22 cellular contexts compared by ENCODE assay signal in genomic region chr3:192482809-192483208, GRCh38.
A peak's percentile ranks its signal among the peaks of the same experiment; 100 is the strongest.
DNase-seq lines count a peak whose midpoint lies in the region; ATAC-seq, FAIRE-seq and TF ChIP-seq lines count a peak whose summit lies in the region.
"Had no signal": no experiment of that assay in that cellular context is flagged by ENCODE, and none has a peak within 500 bp of the region (broad histone marks: within the 10 kb centered on the region; RNA-seq: fewer than 3 reads in every experiment).

No MANE protein-coding gene starts in this region.

- H3K9me3 ChIP-seq in heart right ventricle (no peaks in the 10 kb centered on the region), small intestine (ENCODE audit: control insufficient read depth, low read depth) (no peaks in the 10 kb centered on the region)
- H3K9me3 ChIP-seq: BE2C, suprapubic skin had no signal

- H3K36me3 Mint-ChIP-seq in effector memory CD8-positive, alpha-beta T cell (ENCODE audit: insufficient read depth) = peaks cover 3% of the 10 kb centered on the region

- no peak overlapping the region for H3K27ac Mint-ChIP-seq in effector memory CD8-positive, alpha-beta T cell

- no peaks in the 10 kb centered on the region for H3K27me3 ChIP-seq in heart right ventricle
- H3K27me3 ChIP-seq in small intestine (ENCODE audit: control insufficient read depth in 2 of 2, insufficient read depth in 2 of 2, low read length in 2 of 2) = no peaks in the 10 kb centered on the region
- H3K27me3 ChIP-seq: BE2C, suprapubic skin had no signal

- DNase-seq in heart right ventricle (no peak), Right ventricle myocardium superior (no peak), RWPE1 (ENCODE audit: low spot score) (no peak), fibroblast of mammary gland (ENCODE audit: low read depth) (peak; percentile 29), small intestine (peak; percentile 13), DMS79 (lab: John Stamatoyannopoulos, UW) (no peak)
- no peak for DNase-seq in effector memory CD8-positive, alpha-beta T cell
- DNase-seq: activated gamma-delta T cell; activated T-cell treated with anti-CD3 and anti-CD28 coated beads, Interleukin-2, amount 50 U/mL, for 1 hour; BE2C; DMS53; glutamatergic neuron; KBM-7; mesendoderm; NCI-H187; NCI-H748 treated with DMSO at 0.1 percent for 48 hours; SIG-M5 had no signal

- no peak overlapping the region for H3K4me3 Mint-ChIP-seq in effector memory CD8-positive, alpha-beta T cell

- H3K9me3 Mint-ChIP-seq in effector memory CD8-positive, alpha-beta T cell = no peaks in the 10 kb centered on the region

- 41 to 49% methylated on average over 2 of the region's 2 CpGs for WGBS in heart right ventricle, 2 donors
- 12 to 62% (median 34%) methylated on average over 2 of the region's 2 CpGs for WGBS in small intestine, 3 donors

- no peak for FAIRE-seq in small intestine (lab: Jason Lieb, UNC)
- FAIRE-seq: TTC549, urothelium cell line had no signal

- H3K4me3 ChIP-seq in heart right ventricle = peak overlapping the region in 6 of 10 donors; percentile 6 to 35 (median 22)
- H3K4me3 ChIP-seq in fibroblast of mammary gland (ENCODE audit: control insufficient read depth, low read depth, low read length) = no peak overlapping the region
- H3K4me3 ChIP-seq in small intestine (ENCODE audit: low read depth in 1 of 2, low read length in 2 of 2) = no peak overlapping the region
- H3K4me3 ChIP-seq: coronary artery, suprapubic skin had no signal

- TF ChIP-seq CTCF in heart right ventricle (IDR thresholded peaks at IDR 0.05) = no peak
- no peak for TF ChIP-seq CTCF in RWPE1 (conservative IDR thresholded peaks at IDR 0.05; ENCODE audit: low read depth)
- no peak for TF ChIP-seq CTCF in fibroblast of mammary gland (conservative IDR thresholded peaks at IDR 0.05; ENCODE audit: control insufficient read depth, insufficient read depth, low read depth, low read length)

- CTCF ChIA-PET in RWPE1 (lab: Yijun Ruan, JAX) = interaction anchor here (0.6 kb wide), 1 partner anchor 30 kb away, joined by 3 read pairs; no protein-coding TSS in a partner anchor

- H3K4me1 ChIP-seq in heart right ventricle (peaks cover 0 to 35% (median 15%) of the 10 kb centered on the region in 9 donors), small intestine (ENCODE audit: control insufficient read depth in 2 of 2, insufficient read depth in 1 of 2, low read depth in 1 of 2, low read length in 1 of 2) (no peaks in the 10 kb centered on the region)
- H3K4me1 ChIP-seq: BE2C, suprapubic skin had no signal

- H3K27ac ChIP-seq in heart right ventricle = peak overlapping the region in 7 of 10 donors; percentile 1 to 49 (median 21)
- H3K27ac ChIP-seq in RWPE1 = peak overlapping the region; percentile 86
- no peak overlapping the region for H3K27ac ChIP-seq in small intestine (ENCODE audit: low read depth in 1 of 2, low read length in 1 of 2)
- H3K27ac ChIP-seq: coronary artery, suprapubic skin had no signal

- intact Hi-C loops in heart right ventricle (cut with DNase I) = loop anchor here in 1 of 10 donors (5.0 kb wide), 1 partner anchor 34 kb away; no protein-coding TSS in a partner anchor
- intact Hi-C loops in Right ventricle myocardium superior (cut with DNase I) = no loop called here

- H3K36me3 ChIP-seq in heart right ventricle = no peaks in the 10 kb centered on the region
- no peaks in the 10 kb centered on the region for H3K36me3 ChIP-seq in small intestine (ENCODE audit: control insufficient read depth in 2 of 2, insufficient read depth in 2 of 2, low read length in 2 of 2)
- H3K36me3 ChIP-seq: BE2C, suprapubic skin had no signal

- no peaks in the 10 kb centered on the region for H3K27me3 Mint-ChIP-seq in effector memory CD8-positive, alpha-beta T cell

- POLR2A ChIA-PET in RWPE1 (lab: Yijun Ruan, JAX; ENCODE audit: low non-redundant PET) = no interaction called here

- H3K4me1 Mint-ChIP-seq in effector memory CD8-positive, alpha-beta T cell (ENCODE audit: low read depth in 2 of 2) = no peaks in the 10 kb centered on the region

- ATAC-seq in heart right ventricle (peak in 1 of 8 donors; percentile 16), Right ventricle myocardium superior (ENCODE audit: poor library complexity) (no peak), GM21381 (IDR thresholded peaks at IDR 0.05; ENCODE audit: unreplicated experiment) (no peak)
- no peak for ATAC-seq in effector memory CD8-positive, alpha-beta T cell (replicated peaks)

Comparison
In these comparisons a context has a peak if more than half of its experiments do, and no peak if none do; other contexts are left out.
1. DNase-seq: peak in fibroblast of mammary gland (single experiment) and small intestine (single experiment); none in heart right ventricle (0 of 2), Right ventricle myocardium superior (single experiment), RWPE1 (single experiment), DMS79 (single experiment) and effector memory CD8-positive, alpha-beta T cell (0 of 3).
2. H3K27ac ChIP-seq: peak in heart right ventricle (7 of 10) and RWPE1 (single experiment); none in small intestine (0 of 2).
3. H3K4me3 ChIP-seq: peak in heart right ventricle (6 of 10); none in fibroblast of mammary gland (single experiment) and small intestine (0 of 2).